ENCODE assay signal across 1 cellular context in the genomic region with DNA sequence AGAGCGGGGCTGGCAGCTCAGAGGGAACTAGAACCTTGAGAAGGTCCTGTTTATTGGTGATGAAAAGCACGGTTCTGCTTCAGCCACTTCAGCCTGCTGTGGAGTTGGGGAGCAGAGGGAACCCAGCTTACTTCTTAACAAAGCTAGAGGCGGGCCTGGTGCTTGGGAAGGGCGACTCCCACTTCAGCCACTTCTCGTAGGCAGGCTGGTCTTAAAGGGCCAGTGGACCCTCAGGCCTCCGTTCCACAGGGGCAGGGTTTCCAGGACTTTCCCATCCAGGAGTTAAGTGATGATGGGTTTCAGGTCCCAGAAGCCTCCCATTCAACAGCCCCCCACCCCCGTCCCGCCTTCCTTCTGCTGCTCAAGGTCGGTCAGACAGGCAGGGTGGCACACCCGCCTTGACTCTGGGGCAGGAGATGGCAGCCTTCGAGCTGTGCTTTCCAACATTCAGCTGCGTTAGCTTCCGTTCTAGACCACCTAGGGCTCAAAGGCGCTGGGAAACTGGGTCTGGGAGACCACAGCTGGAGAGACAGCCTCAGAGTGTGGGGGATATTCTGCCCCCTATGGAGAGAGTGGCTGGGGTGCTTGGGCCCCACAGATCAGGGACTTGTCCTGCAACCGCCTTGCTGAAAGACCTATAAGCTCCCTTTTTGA.
TF ChIP-seq lines count a peak whose summit lies in the region.

No MANE protein-coding gene starts in this region.

TF ChIP-seq in GM23338, 12 proteins besides CTCF, POLR2A, EP300 and RAD21 (continued from another document):
- TF ChIP-seq, protein P1, sequence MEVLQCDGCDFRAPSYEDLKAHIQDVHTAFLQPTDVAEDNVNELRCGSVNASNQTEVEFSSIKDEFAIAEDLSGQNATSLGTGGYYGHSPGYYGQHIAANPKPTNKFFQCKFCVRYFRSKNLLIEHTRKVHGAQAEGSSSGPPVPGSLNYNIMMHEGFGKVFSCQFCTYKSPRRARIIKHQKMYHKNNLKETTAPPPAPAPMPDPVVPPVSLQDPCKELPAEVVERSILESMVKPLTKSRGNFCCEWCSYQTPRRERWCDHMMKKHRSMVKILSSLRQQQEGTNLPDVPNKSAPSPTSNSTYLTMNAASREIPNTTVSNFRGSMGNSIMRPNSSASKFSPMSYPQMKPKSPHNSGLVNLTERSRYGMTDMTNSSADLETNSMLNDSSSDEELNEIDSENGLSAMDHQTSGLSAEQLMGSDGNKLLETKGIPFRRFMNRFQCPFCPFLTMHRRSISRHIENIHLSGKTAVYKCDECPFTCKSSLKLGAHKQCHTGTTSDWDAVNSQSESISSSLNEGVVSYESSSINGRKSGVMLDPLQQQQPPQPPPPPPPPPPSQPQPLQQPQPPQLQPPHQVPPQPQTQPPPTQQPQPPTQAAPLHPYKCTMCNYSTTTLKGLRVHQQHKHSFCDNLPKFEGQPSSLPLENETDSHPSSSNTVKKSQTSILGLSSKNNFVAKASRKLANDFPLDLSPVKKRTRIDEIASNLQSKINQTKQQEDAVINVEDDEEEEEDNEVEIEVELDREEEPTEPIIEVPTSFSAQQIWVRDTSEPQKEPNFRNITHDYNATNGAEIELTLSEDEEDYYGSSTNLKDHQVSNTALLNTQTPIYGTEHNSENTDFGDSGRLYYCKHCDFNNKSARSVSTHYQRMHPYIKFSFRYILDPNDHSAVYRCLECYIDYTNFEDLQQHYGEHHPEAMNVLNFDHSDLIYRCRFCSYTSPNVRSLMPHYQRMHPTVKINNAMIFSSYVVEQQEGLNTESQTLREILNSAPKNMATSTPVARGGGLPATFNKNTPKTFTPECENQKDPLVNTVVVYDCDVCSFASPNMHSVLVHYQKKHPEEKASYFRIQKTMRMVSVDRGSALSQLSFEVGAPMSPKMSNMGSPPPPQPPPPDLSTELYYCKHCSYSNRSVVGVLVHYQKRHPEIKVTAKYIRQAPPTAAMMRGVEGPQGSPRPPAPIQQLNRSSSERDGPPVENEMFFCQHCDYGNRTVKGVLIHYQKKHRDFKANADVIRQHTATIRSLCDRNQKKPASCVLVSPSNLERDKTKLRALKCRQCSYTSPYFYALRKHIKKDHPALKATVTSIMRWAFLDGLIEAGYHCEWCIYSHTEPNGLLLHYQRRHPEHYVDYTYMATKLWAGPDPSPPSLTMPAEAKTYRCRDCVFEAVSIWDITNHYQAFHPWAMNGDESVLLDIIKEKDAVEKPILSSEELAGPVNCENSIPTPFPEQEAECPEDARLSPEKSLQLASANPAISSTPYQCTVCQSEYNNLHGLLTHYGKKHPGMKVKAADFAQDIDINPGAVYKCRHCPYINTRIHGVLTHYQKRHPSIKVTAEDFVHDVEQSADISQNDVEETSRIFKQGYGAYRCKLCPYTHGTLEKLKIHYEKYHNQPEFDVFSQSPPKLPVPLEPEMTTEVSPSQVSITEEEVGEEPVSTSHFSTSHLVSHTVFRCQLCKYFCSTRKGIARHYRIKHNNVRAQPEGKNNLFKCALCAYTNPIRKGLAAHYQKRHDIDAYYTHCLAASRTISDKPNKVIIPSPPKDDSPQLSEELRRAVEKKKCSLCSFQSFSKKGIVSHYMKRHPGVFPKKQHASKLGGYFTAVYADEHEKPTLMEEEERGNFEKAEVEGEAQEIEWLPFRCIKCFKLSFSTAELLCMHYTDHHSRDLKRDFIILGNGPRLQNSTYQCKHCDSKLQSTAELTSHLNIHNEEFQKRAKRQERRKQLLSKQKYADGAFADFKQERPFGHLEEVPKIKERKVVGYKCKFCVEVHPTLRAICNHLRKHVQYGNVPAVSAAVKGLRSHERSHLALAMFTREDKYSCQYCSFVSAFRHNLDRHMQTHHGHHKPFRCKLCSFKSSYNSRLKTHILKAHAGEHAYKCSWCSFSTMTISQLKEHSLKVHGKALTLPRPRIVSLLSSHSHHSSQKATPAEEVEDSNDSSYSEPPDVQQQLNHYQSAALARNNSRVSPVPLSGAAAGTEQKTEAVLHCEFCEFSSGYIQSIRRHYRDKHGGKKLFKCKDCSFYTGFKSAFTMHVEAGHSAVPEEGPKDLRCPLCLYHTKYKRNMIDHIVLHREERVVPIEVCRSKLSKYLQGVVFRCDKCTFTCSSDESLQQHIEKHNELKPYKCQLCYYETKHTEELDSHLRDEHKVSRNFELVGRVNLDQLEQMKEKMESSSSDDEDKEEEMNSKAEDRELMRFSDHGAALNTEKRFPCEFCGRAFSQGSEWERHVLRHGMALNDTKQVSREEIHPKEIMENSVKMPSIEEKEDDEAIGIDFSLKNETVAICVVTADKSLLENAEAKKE (CRISPR knock-in tag; IDR thresholded peaks at IDR 0.05) = no peak
- TF ChIP-seq, protein P2, sequence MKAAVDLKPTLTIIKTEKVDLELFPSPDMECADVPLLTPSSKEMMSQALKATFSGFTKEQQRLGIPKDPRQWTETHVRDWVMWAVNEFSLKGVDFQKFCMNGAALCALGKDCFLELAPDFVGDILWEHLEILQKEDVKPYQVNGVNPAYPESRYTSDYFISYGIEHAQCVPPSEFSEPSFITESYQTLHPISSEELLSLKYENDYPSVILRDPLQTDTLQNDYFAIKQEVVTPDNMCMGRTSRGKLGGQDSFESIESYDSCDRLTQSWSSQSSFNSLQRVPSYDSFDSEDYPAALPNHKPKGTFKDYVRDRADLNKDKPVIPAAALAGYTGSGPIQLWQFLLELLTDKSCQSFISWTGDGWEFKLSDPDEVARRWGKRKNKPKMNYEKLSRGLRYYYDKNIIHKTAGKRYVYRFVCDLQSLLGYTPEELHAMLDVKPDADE (IDR thresholded peaks at IDR 0.05) = no peak
- no peak for TF ChIP-seq POLR2AphosphoS5 (IDR thresholded peaks at IDR 0.05; ENCODE audit: low read depth)
- TF ChIP-seq NANOG (IDR thresholded peaks at IDR 0.05; ENCODE audit: borderline replicate concordance) = no peak
- TF ChIP-seq, protein P3, sequence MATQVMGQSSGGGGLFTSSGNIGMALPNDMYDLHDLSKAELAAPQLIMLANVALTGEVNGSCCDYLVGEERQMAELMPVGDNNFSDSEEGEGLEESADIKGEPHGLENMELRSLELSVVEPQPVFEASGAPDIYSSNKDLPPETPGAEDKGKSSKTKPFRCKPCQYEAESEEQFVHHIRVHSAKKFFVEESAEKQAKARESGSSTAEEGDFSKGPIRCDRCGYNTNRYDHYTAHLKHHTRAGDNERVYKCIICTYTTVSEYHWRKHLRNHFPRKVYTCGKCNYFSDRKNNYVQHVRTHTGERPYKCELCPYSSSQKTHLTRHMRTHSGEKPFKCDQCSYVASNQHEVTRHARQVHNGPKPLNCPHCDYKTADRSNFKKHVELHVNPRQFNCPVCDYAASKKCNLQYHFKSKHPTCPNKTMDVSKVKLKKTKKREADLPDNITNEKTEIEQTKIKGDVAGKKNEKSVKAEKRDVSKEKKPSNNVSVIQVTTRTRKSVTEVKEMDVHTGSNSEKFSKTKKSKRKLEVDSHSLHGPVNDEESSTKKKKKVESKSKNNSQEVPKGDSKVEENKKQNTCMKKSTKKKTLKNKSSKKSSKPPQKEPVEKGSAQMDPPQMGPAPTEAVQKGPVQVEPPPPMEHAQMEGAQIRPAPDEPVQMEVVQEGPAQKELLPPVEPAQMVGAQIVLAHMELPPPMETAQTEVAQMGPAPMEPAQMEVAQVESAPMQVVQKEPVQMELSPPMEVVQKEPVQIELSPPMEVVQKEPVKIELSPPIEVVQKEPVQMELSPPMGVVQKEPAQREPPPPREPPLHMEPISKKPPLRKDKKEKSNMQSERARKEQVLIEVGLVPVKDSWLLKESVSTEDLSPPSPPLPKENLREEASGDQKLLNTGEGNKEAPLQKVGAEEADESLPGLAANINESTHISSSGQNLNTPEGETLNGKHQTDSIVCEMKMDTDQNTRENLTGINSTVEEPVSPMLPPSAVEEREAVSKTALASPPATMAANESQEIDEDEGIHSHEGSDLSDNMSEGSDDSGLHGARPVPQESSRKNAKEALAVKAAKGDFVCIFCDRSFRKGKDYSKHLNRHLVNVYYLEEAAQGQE (IDR thresholded peaks at IDR 0.05; ENCODE audit: unreplicated experiment) = no peak
- TF ChIP-seq ZNF331 (CRISPR knock-in tag; IDR thresholded peaks at IDR 0.05; ENCODE audit: low read depth) = no peak
- no peak for TF ChIP-seq EZH2phosphoT487 (IDR thresholded peaks at IDR 0.05; ENCODE audit: unreplicated experiment)
- TF ChIP-seq EZH2 (IDR thresholded peaks at IDR 0.05; ENCODE audit: low read depth, unreplicated experiment) = no peak
- no peak for TF ChIP-seq ZNF114 (CRISPR knock-in tag; IDR thresholded peaks at IDR 0.05)
